In the genomic region with DNA sequence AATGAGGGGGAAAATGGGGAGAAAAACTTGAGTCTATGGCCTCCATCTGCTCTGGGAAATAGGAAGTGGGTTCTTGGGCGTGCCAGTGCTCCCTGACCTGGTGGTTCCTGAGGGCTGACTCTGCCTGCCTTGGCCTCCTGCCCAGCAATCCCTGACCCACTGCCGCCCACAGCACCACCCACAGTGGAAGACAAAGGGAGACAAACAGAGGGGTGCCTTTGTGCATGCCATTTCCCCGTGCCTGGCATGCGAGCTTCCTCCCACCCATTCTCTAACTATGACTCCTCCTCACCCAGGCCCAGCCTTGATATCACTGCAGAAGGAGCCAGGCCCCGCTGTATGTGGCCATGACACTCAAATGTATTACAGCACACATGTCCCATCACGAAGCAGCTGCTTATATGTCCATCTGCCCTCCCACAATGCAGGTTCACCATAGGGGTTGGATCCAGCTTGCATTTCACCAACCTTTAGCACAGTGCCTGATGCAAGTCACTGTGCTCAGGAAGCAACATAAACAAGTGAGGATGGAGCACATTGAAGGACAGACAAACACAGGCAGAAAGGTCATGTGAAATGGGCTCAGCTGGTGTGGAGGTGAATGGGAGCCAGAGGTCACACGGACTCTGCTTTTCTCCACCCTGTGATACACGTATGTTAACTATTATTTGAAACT, we compare ENCODE assay signal across 10 cellular contexts.
A peak's percentile ranks its signal among the peaks of the same experiment; 100 is the strongest.
DNase-seq lines count a peak whose midpoint lies in the region; ATAC-seq and TF ChIP-seq lines count a peak whose summit lies in the region.
"Had no signal": no experiment of that assay in that cellular context is flagged by ENCODE, and none has a peak within 500 bp of the region (broad histone marks: within the 10 kb centered on the region; RNA-seq: fewer than 3 reads in every experiment).

No MANE protein-coding gene starts in this region.

- no peak overlapping the region for H4K5ac ChIP-seq in mesendoderm (ENCODE audit: low read length)

- H3K9ac ChIP-seq in mesendoderm (ENCODE audit: low read length): no peak overlapping the region

- no peak overlapping the region for H3K18ac ChIP-seq in mesendoderm (ENCODE audit: low read length)

- H3K27me3 Mint-ChIP-seq in chondrocyte (ENCODE audit: low read depth): no peaks in the 10 kb centered on the region
- H3K27me3 Mint-ChIP-seq in activated CD8-positive, alpha-beta T cell treated with anti-CD3 and anti-CD28 coated beads, Interleukin-2, amount 10 ng/mL, durations not matched to agents 7 days and 5 days (ENCODE audit: low read depth): peaks cover 5% of the 10 kb centered on the region
- H3K27me3 Mint-ChIP-seq: activated CD4-positive, alpha-beta T cell treated with anti-CD3 and anti-CD28 coated beads for 36 hours had no signal

- no peaks in the 10 kb centered on the region for H3K9me3 Mint-ChIP-seq in chondrocyte (ENCODE audit: low read depth)
- no peaks in the 10 kb centered on the region for H3K9me3 Mint-ChIP-seq in activated CD8-positive, alpha-beta T cell treated with anti-CD3 and anti-CD28 coated beads, Interleukin-2, amount 10 ng/mL, durations not matched to agents 7 days and 5 days (ENCODE audit: insufficient read depth)

- H3K4me1 Mint-ChIP-seq in chondrocyte (ENCODE audit: low read depth): peaks cover 55% of the 10 kb centered on the region
- H3K4me1 Mint-ChIP-seq in activated CD8-positive, alpha-beta T cell treated with anti-CD3 and anti-CD28 coated beads, Interleukin-2, amount 10 ng/mL, durations not matched to agents 7 days and 5 days (ENCODE audit: low read depth): peaks cover 9% of the 10 kb centered on the region
- H3K4me1 Mint-ChIP-seq: activated CD4-positive, alpha-beta T cell treated with anti-CD3 and anti-CD28 coated beads for 36 hours had no signal

- no peak overlapping the region for H3K56ac ChIP-seq in mesendoderm (ENCODE audit: low read length)

- ATAC-seq in activated CD8-positive, alpha-beta T cell treated with anti-CD3 and anti-CD28 coated beads, Interleukin-2, amount 10 ng/mL, durations not matched to agents 7 days and 5 days: no peak
- ATAC-seq: activated CD4-positive, alpha-beta T cell treated with anti-CD3 and anti-CD28 coated beads for 36 hours had no signal

- H2AK5ac ChIP-seq in mesendoderm (ENCODE audit: low read length): no peak overlapping the region

- no peaks in the 10 kb centered on the region for H3K36me3 Mint-ChIP-seq in chondrocyte (ENCODE audit: low read depth)
- no peaks in the 10 kb centered on the region for H3K36me3 Mint-ChIP-seq in activated CD8-positive, alpha-beta T cell treated with anti-CD3 and anti-CD28 coated beads, Interleukin-2, amount 10 ng/mL, durations not matched to agents 7 days and 5 days (ENCODE audit: low read depth)

- no peaks in the 10 kb centered on the region for H3K27me3 ChIP-seq in mesendoderm (ENCODE audit: insufficient read depth, low read length, poor library complexity)
- H3K27me3 ChIP-seq in H7 (ENCODE audit: control insufficient read depth, insufficient read depth, low read length): no peaks in the 10 kb centered on the region

- H3K36me3 ChIP-seq in mesendoderm (ENCODE audit: control insufficient read depth, insufficient read depth, low read length): no peaks in the 10 kb centered on the region
- H3K36me3 ChIP-seq in H7 (replicated peaks; ENCODE audit: control insufficient read depth, insufficient read depth, low read length): no peaks in the 10 kb centered on the region

- DNase-seq in COR-L47 (lab: John Stamatoyannopoulos, UW): peak; percentile 59
- peak; percentile 96 for DNase-seq in NCI-H69 (lab: John Stamatoyannopoulos, UW)
- no peak for DNase-seq in chondrocyte (ENCODE audit: low spot score)
- DNase-seq in mesendoderm: no peak
- no peak for DNase-seq in pons (ENCODE audit: low spot score)
- DNase-seq in H7: no peak
- DNase-seq in NK-92 treated with Interleukin-12 subunit alpha and Interleukin-12 subunit beta, amount 100 ng/mL, for 24 hours (lab: John Stamatoyannopoulos, UW): no peak
- DNase-seq in activated CD8-positive, alpha-beta T cell treated with anti-CD3 and anti-CD28 coated beads, Interleukin-2, amount 10 ng/mL, durations not matched to agents 7 days and 5 days: no peak
- DNase-seq: activated CD4-positive, alpha-beta T cell treated with anti-CD3 and anti-CD28 coated beads for 36 hours; GF-D8 had no signal

- TF ChIP-seq CTCF in chondrocyte (IDR thresholded peaks at IDR 0.05): no peak

- H3K27ac Mint-ChIP-seq in chondrocyte (ENCODE audit: unreplicated experiment): peak overlapping the region; percentile 20
- no peak overlapping the region for H3K27ac Mint-ChIP-seq in activated CD8-positive, alpha-beta T cell treated with anti-CD3 and anti-CD28 coated beads, Interleukin-2, amount 10 ng/mL, durations not matched to agents 7 days and 5 days
- H3K27ac Mint-ChIP-seq: activated CD4-positive, alpha-beta T cell treated with anti-CD3 and anti-CD28 coated beads for 36 hours had no signal

- no peak overlapping the region for H4K8ac ChIP-seq in mesendoderm (ENCODE audit: low read depth, low read length)

- H3K4ac ChIP-seq in mesendoderm (ENCODE audit: low read depth, low read length): no peak overlapping the region

- H3K4me3 Mint-ChIP-seq in chondrocyte (ENCODE audit: unreplicated experiment): no peak overlapping the region
- H3K4me3 Mint-ChIP-seq in activated CD8-positive, alpha-beta T cell treated with anti-CD3 and anti-CD28 coated beads, Interleukin-2, amount 10 ng/mL, durations not matched to agents 7 days and 5 days: no peak overlapping the region
- H3K4me3 Mint-ChIP-seq: activated CD4-positive, alpha-beta T cell treated with anti-CD3 and anti-CD28 coated beads for 36 hours had no signal

- H3K79me2 ChIP-seq in mesendoderm (ENCODE audit: control insufficient read depth, insufficient read depth, low read length): no peaks in the 10 kb centered on the region

- peak overlapping the region; percentile 9 for H3K23ac ChIP-seq in mesendoderm (ENCODE audit: low read length)

- H2BK5ac ChIP-seq in mesendoderm (ENCODE audit: low read length): no peak overlapping the region

- H3K4me3 ChIP-seq in mesendoderm (ENCODE audit: low read length): no peak overlapping the region
- H3K4me3 ChIP-seq in H7 (ENCODE audit: insufficient read depth, low read depth, low read length): no peak overlapping the region

- no peak overlapping the region for H2BK120ac ChIP-seq in mesendoderm (ENCODE audit: low read depth, low read length)

- H2BK15ac ChIP-seq in mesendoderm (replicated peaks; ENCODE audit: low read depth): no peak overlapping the region

- POLR2A ChIA-PET in activated CD8-positive, alpha-beta T cell treated with anti-CD3 and anti-CD28 coated beads, Interleukin-2, amount 10 ng/mL, durations not matched to agents 7 days and 5 days (lab: Charles Lee): no interaction called here

- no peaks in the 10 kb centered on the region for H3K79me1 ChIP-seq in mesendoderm (ENCODE audit: low read length)

- H3K4me1 ChIP-seq in mesendoderm (ENCODE audit: control insufficient read depth, low read depth, low read length): peaks cover 6% of the 10 kb centered on the region

- no CpG with 5 or more reads among the region's 8 CpGs for WGBS in mesendoderm (ENCODE audit: extremely low coverage, insufficient coverage, low lambda C conversion rate)

- CTCF ChIA-PET in activated CD8-positive, alpha-beta T cell treated with anti-CD3 and anti-CD28 coated beads, Interleukin-2, amount 10 ng/mL, durations not matched to agents 7 days and 5 days (lab: Charles Lee): no interaction called here

- no peak overlapping the region for H3K27ac ChIP-seq in mesendoderm (ENCODE audit: low read depth, low read length)

- no peak overlapping the region for H3K4me2 ChIP-seq in mesendoderm (ENCODE audit: low read length)

Comparison
In these comparisons a context has a peak if more than half of its experiments do, and no peak if none do; other contexts are left out.
1. DNase-seq: peak in COR-L47 (single experiment) and NCI-H69 (single experiment); none in chondrocyte (single experiment), mesendoderm (single experiment), pons (single experiment), H7 (single experiment), NK-92 treated with Interleukin-12 subunit alpha and Interleukin-12 subunit beta, amount 100 ng/mL, for 24 hours (single experiment) and activated CD8-positive, alpha-beta T cell treated with anti-CD3 and anti-CD28 coated beads, Interleukin-2, amount 10 ng/mL, durations not matched to agents 7 days and 5 days (single experiment).